Comparison of ENCODE assay signal across 1 cellular context in the genomic region with DNA sequence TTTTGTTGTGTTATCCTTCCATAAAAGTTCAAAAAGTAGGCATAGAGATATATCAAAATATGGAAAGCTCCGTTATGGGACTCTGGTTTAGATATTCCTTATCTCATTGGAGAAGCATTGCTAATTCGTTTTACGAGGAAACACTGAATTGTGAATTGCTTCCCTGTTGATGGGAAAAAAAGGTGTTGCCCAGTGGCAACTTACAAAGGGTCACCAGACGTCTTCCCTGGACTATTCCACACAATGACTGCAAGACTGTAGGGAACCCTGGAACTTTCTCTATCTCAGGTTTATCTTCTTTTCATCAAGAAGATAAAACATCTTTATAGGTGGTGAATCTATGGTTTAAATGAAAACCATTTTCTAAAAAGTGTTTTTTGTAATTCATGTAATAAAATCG.
TF ChIP-seq lines count a peak whose summit lies in the region.

No MANE protein-coding gene starts in this region.

TF ChIP-seq in H1, 55 proteins besides CTCF, POLR2A, EP300 and RAD21:
- TF ChIP-seq RBBP5 (IDR thresholded peaks at IDR 0.05; ENCODE audit: borderline replicate concordance, low read depth, low read length) (no peak), RFX5 (IDR thresholded peaks at IDR 0.05; ENCODE audit: borderline replicate concordance, low read depth, low read length) (no peak), BRCA1 (IDR thresholded peaks at IDR 0.05; ENCODE audit: low read depth, low read length) (no peak), GTF2F1 (IDR thresholded peaks at IDR 0.05; ENCODE audit: borderline replicate concordance, low read depth, low read length) (no peak), SUZ12 (IDR thresholded peaks at IDR 0.05; ENCODE audit: low read length) (no peak)
TF ChIP-seq in H1: peak in this region for 0.
